Comparison of ENCODE assay signal across 23 cellular contexts in the genomic region with DNA sequence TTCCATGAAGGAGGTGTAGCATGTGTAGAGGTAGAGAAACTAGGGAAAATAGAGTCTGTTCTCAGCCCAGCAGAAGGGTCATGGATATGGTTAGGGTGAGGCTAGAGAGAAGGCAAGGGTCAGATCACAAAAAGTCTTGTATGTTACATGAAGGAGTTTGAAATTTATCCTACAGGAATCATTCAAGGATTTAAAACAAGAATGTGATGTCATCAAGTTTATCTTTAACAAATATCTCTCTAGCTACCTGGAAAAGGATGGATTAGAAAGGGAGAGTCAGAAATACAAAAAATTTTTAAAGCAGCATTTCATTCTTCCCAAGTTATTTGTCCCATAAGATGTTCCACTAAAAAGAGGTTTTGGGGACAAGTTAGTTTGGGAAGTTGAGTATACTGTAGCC.
DNase-seq lines count a peak whose midpoint lies in the region; ATAC-seq and TF ChIP-seq lines count a peak whose summit lies in the region.
"Had no signal": no experiment of that assay in that cellular context is flagged by ENCODE, and none has a peak within 500 bp of the region (broad histone marks: within the 10 kb centered on the region; RNA-seq: fewer than 3 reads in every experiment).

No MANE protein-coding gene starts in this region.

- TF ChIP-seq POLR2A in GM18505 (IDR thresholded peaks at IDR 0.05; ENCODE audit: borderline replicate concordance, extremely low read depth, insufficient read depth, insufficient read length) = no peak

- H3K36me3 ChIP-seq in HEK293 (ENCODE audit: control insufficient read depth in 2 of 2, insufficient read depth in 1 of 2, low read length in 2 of 2) (no peaks in the 10 kb centered on the region), OCI-LY3 (replicated peaks; ENCODE audit: low read depth, low read length) (peaks cover 5% of the 10 kb centered on the region)
- H3K36me3 ChIP-seq: BE2C, BLaER1 had no signal

- H3K4me1 Mint-ChIP-seq in stimulated activated memory B cell treated with anti-CD40 and anti-IgM and Interleukin-4, amounts not matched to agents 10 μg/mL and 1 μg/mL and 100 μg/mL, for 72 hours = peaks cover 34% of the 10 kb centered on the region

- no peaks in the 10 kb centered on the region for H3K27me3 ChIP-seq in OCI-LY3 (ENCODE audit: low read depth, low read length)
- H3K27me3 ChIP-seq: BE2C, BLaER1 had no signal

- 0 out of 2 replicates have a peak overlapping the region, but pooled peaks have one; percentile 32 for H2AFZ ChIP-seq in OCI-LY3 (ENCODE audit: low read depth, low read length)

- TF ChIP-seq CTCF in HEK293 (tag by site-specific recombination; IDR thresholded peaks at IDR 0.05) (no peak), OCI-LY3 (IDR thresholded peaks at IDR 0.05; ENCODE audit: low read depth, low read length) (no peak)

- peaks cover under 1% of the 10 kb centered on the region for H3K9me3 Mint-ChIP-seq in stimulated activated memory B cell treated with anti-CD40 and anti-IgM and Interleukin-4, amounts not matched to agents 10 μg/mL and 1 μg/mL and 100 μg/mL, for 72 hours
- H3K9me3 Mint-ChIP-seq: CD4-positive, alpha-beta memory T cell; CD8-positive, alpha-beta memory T cell had no signal

- H3K4me2 ChIP-seq in OCI-LY3 (ENCODE audit: low read length) = peak overlapping the region; percentile 50; the same call in 1 of the 2 replicates
- H3K4me2 ChIP-seq: BLaER1 had no signal

- H3K36me3 Mint-ChIP-seq in stimulated activated memory B cell treated with anti-CD40 and anti-IgM and Interleukin-4, amounts not matched to agents 10 μg/mL and 1 μg/mL and 100 μg/mL, for 72 hours = no peaks in the 10 kb centered on the region
- H3K36me3 Mint-ChIP-seq: CD14-positive monocyte; CD4-positive, CD25-positive, alpha-beta regulatory T cell had no signal

- no peaks in the 10 kb centered on the region for H4K20me1 ChIP-seq in OCI-LY3 (ENCODE audit: insufficient read depth, low read length)

- H3K27ac ChIP-seq in HEK293 (ENCODE audit: extremely low read depth, low read depth, low read length) (no peak overlapping the region), OCI-LY3 (ENCODE audit: low read length) (peak overlapping the region; percentile 18; the same call in 1 of the 2 replicates)
- H3K27ac ChIP-seq: BLaER1 had no signal

- H3K9me3 ChIP-seq in HEK293 (ENCODE audit: control insufficient read depth, insufficient read depth, low read depth, low read length) (no peaks in the 10 kb centered on the region), OCI-LY3 (ENCODE audit: insufficient read depth, low read length) (peaks cover 5% of the 10 kb centered on the region; the same call in 1 of the 2 replicates)

- CTCF ChIA-PET in HEK293 (lab: Yijun Ruan, JAX) = no interaction called here

- H3K9ac ChIP-seq in OCI-LY3 (ENCODE audit: low read length) = no peak overlapping the region
- H3K9ac ChIP-seq: BLaER1 had no signal

- DNase-seq in head of caudate nucleus = no peak
- DNase-seq: 8988T; ACHN; BE2C; C1 segment of cervical spinal cord; CD4-positive, alpha-beta memory T cell; CD4-positive, CD25-positive, alpha-beta regulatory T cell; CD8-positive, alpha-beta memory T cell; COR-L47; DMS 273 treated with DMSO at 0.1 percent for 48 hours; DMS153; DMS53; DMS79; DND-41; EL; GDM1 had no signal

- ATAC-seq in stimulated activated memory B cell treated with anti-CD40 and anti-IgM and Interleukin-4, amounts not matched to agents 10 μg/mL and 1 μg/mL and 100 μg/mL, for 72 hours = no peak
- no peak for ATAC-seq in GM18505 (IDR thresholded peaks at IDR 0.05; ENCODE audit: unreplicated experiment)
- ATAC-seq: GM12878 had no signal

- no peak overlapping the region for H3K4me3 Mint-ChIP-seq in stimulated activated memory B cell treated with anti-CD40 and anti-IgM and Interleukin-4, amounts not matched to agents 10 μg/mL and 1 μg/mL and 100 μg/mL, for 72 hours
- H3K4me3 Mint-ChIP-seq: CD14-positive monocyte; CD4-positive, alpha-beta memory T cell had no signal

- POLR2A ChIA-PET in HEK293 (lab: Yijun Ruan, JAX) = no interaction called here

- no peaks in the 10 kb centered on the region for H3K27me3 Mint-ChIP-seq in stimulated activated memory B cell treated with anti-CD40 and anti-IgM and Interleukin-4, amounts not matched to agents 10 μg/mL and 1 μg/mL and 100 μg/mL, for 72 hours
- H3K27me3 Mint-ChIP-seq: CD4-positive, alpha-beta memory T cell had no signal

- H3K4me3 ChIP-seq in HEK293 (ENCODE audit: low read depth, low read length) (no peak overlapping the region), OCI-LY3 (ENCODE audit: low read length) (no peak overlapping the region)
- H3K4me3 ChIP-seq: BLaER1, GM12878 had no signal

- intact Hi-C loops in head of caudate nucleus (cut with DNase I) = loop anchor here (10.0 kb wide), 1 partner anchor 588 kb away; no protein-coding TSS in a partner anchor

- H3K79me2 ChIP-seq in OCI-LY3 (ENCODE audit: low read length) = peaks cover 5% of the 10 kb centered on the region

- peak overlapping the region; percentile 51 for H3K27ac Mint-ChIP-seq in stimulated activated memory B cell treated with anti-CD40 and anti-IgM and Interleukin-4, amounts not matched to agents 10 μg/mL and 1 μg/mL and 100 μg/mL, for 72 hours
- H3K27ac Mint-ChIP-seq: CD14-positive monocyte; CD4-positive, alpha-beta memory T cell; CD4-positive, CD25-positive, alpha-beta regulatory T cell; CD8-positive, alpha-beta memory T cell had no signal

- no peaks in the 10 kb centered on the region for H3K4me1 ChIP-seq in HEK293 (ENCODE audit: control insufficient read depth, insufficient read depth, low read length)
- peaks cover 34% of the 10 kb centered on the region for H3K4me1 ChIP-seq in OCI-LY3 (ENCODE audit: low read length)

TF ChIP-seq in HEK293, 187 proteins besides CTCF, POLR2A, EP300 and RAD21:
- TF ChIP-seq, protein P1, sequence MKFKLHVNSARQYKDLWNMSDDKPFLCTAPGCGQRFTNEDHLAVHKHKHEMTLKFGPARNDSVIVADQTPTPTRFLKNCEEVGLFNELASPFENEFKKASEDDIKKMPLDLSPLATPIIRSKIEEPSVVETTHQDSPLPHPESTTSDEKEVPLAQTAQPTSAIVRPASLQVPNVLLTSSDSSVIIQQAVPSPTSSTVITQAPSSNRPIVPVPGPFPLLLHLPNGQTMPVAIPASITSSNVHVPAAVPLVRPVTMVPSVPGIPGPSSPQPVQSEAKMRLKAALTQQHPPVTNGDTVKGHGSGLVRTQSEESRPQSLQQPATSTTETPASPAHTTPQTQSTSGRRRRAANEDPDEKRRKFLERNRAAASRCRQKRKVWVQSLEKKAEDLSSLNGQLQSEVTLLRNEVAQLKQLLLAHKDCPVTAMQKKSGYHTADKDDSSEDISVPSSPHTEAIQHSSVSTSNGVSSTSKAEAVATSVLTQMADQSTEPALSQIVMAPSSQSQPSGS (tag by site-specific recombination; IDR thresholded peaks at IDR 0.05; ENCODE audit: low read depth) = peak; percentile 34; the same call in 1 of the 2 replicates
- TF ChIP-seq ZNF701 (tag by site-specific recombination; IDR thresholded peaks at IDR 0.05) (no peak), ZNF423 (tag by site-specific recombination; IDR thresholded peaks at IDR 0.05) (no peak)
TF ChIP-seq in HEK293: peak in this region for 1.
